Comparison of ENCODE assay signal across 37 cellular contexts in genomic region chr19:29871143-29871542, GRCh38. TPM values are rescaled to one million over a fixed set of nuclear protein-coding genes. Genes with fewer than 3 reads are reported as not detected.
DNase-seq lines count a peak whose midpoint lies in the region; ATAC-seq, FAIRE-seq and TF ChIP-seq lines count a peak whose summit lies in the region.
"Had no signal": no experiment of that assay in that cellular context is flagged by ENCODE, and none has a peak within 500 bp of the region (broad histone marks: within the 10 kb centered on the region; RNA-seq: fewer than 3 reads in every experiment).

No MANE protein-coding gene starts in this region.

- H4K20me1 ChIP-seq in neural progenitor cell (ENCODE audit: low read depth), result no peaks in the 10 kb centered on the region

- H3F3A ChIP-seq in neural progenitor cell (ENCODE audit: low read depth), result peaks cover 10% of the 10 kb centered on the region

- FAIRE-seq in small intestine (lab: Jason Lieb, UNC), result no peak
- FAIRE-seq: astrocyte, GM19239, H54, islet of Langerhans had no signal

- 22% methylated on average over 1 of the region's 2 CpGs; no CpG with 5 or more reads in 1 of the 2 experiments for WGBS in endodermal cell (ENCODE audit: insufficient coverage in 1 of 2, insufficient read length in 1 of 2), 2 experiments
- WGBS in small intestine, 3 donors, result 19 to 37% (median 20%) methylated on average over 2 of the region's 2 CpGs

- H3K36me3 ChIP-seq in endodermal cell (ENCODE audit: control insufficient read depth, insufficient read depth, low read length), result no peaks in the 10 kb centered on the region
- no peaks in the 10 kb centered on the region for H3K36me3 ChIP-seq in neural progenitor cell
- no peaks in the 10 kb centered on the region for H3K36me3 ChIP-seq in small intestine (ENCODE audit: control insufficient read depth in 2 of 2, insufficient read depth in 2 of 2, low read length in 2 of 2)
- H3K36me3 ChIP-seq: left lung, prostate gland, right lobe of liver, SJSA1, thyroid gland had no signal

- no peak for ATAC-seq in HG03159 (IDR thresholded peaks at IDR 0.05; ENCODE audit: unreplicated experiment)
- ATAC-seq in activated naive CD4-positive, alpha-beta T cell treated with anti-CD3 and anti-CD28 coated beads, Interleukin-2, amount 50 U/mL, for 72 hours, result no peak
- ATAC-seq: activated CD8-positive, alpha-beta T cell treated with anti-CD3 and anti-CD28 coated beads, Interleukin-2, amount 10 ng/mL, durations not matched to agents 7 days and 5 days; left lung; right lobe of liver had no signal

- no peak overlapping the region for H3K27ac ChIP-seq in endodermal cell (ENCODE audit: low read depth, low read length)
- H3K27ac ChIP-seq in neural progenitor cell, result no peak overlapping the region
- H3K27ac ChIP-seq in small intestine (ENCODE audit: low read depth in 1 of 2, low read length in 1 of 2), result no peak overlapping the region
- H3K27ac ChIP-seq: HL-60, left lung, prostate gland, right lobe of liver, SJSA1, thyroid gland had no signal

- peak overlapping the region; percentile 35 for H3K27ac Mint-ChIP-seq in endodermal cell
- no peak overlapping the region for H3K27ac Mint-ChIP-seq in neural progenitor cell
- H3K27ac Mint-ChIP-seq in activated naive CD4-positive, alpha-beta T cell treated with anti-CD3 and anti-CD28 coated beads, Interleukin-2, amount 50 U/mL, for 72 hours, result no peak overlapping the region
- H3K27ac Mint-ChIP-seq: activated CD8-positive, alpha-beta T cell treated with anti-CD3 and anti-CD28 coated beads, Interleukin-2, amount 10 ng/mL, durations not matched to agents 7 days and 5 days; activated naive CD8-positive, alpha-beta T cell treated with anti-CD3 and anti-CD28 coated beads, Interleukin-2, amount 10 ng/mL, durations not matched to agents 7 days and 5 days; activated T-helper 2 cell treated with anti-CD3 and anti-CD28 coated beads, Interferon-gamma antibody, Interleukin-2, Interleukin-4, amounts not matched to agents 10 μg/mL and 5 μg/mL and 100 μg/mL, durations not matched to agents 14 hours and 24 hours and 36 hours; B cell had no signal

- no peak for TF ChIP-seq CTCF in endodermal cell (conservative IDR thresholded peaks at IDR 0.05)
- TF ChIP-seq CTCF in neural progenitor cell (IDR thresholded peaks at IDR 0.05), result no peak

- H3K9me3 ChIP-seq in endodermal cell (ENCODE audit: control insufficient read depth, low read length) (peaks cover 4% of the 10 kb centered on the region), neural progenitor cell (ENCODE audit: low read depth) (no peaks in the 10 kb centered on the region), small intestine (ENCODE audit: control insufficient read depth, low read depth) (no peaks in the 10 kb centered on the region)
- H3K9me3 ChIP-seq: prostate gland, right lobe of liver, thyroid gland had no signal

- DNase-seq in ELF-1 (ENCODE audit: low read depth, low spot score) (peak; percentile 57), OCI-M2 (lab: John Stamatoyannopoulos, UW; ENCODE audit: unreplicated experiment) (peak; percentile 95), endodermal cell (no peak), neural progenitor cell (ENCODE audit: low spot score) (no peak), T-helper 2 cell (no peak), small intestine (no peak)
- DNase-seq in activated naive CD4-positive, alpha-beta T cell treated with anti-CD3 and anti-CD28 coated beads, Interleukin-2, amount 50 U/mL, for 72 hours (ENCODE audit: low spot score in 2 of 2), result no peak
- DNase-seq: ACHN; activated CD8-positive, alpha-beta T cell treated with anti-CD3 and anti-CD28 coated beads, Interleukin-2, amount 10 ng/mL, durations not matched to agents 7 days and 5 days; activated naive CD8-positive, alpha-beta T cell treated with anti-CD3 and anti-CD28 coated beads, Interleukin-2, amount 10 ng/mL, durations not matched to agents 7 days and 5 days; CD8-positive, alpha-beta memory T cell; cortex of kidney; DMS 273 treated with DMSO at 0.1 percent for 48 hours; effector memory CD4-positive, alpha-beta T cell; glutamatergic neuron; left lung; mesenchymal stem cell; MV-4-11; NCI-H1436; NCI-H2081 treated with DMSO at 0.1 percent for 48 hours; NCI-H345; NCI-H748 treated with DMSO at 0.1 percent for 48 hours; RPMI8226; stimulated activated CD4-positive, alpha-beta T cell treated with anti-CD3 and anti-CD28 coated beads, Interleukin-12 subunit alpha, Interleukin-12 subunit beta, amount 100 ng/mL, for 4 hours; stimulated activated CD4-positive, alpha-beta T cell treated with anti-CD3 and anti-CD28 coated beads, Interleukin-2, amount 100 ng/mL, for 48 hours; thyroid gland had no signal

- H3K9ac ChIP-seq in endodermal cell (ENCODE audit: extremely low read depth, low read length, poor library complexity, severe bottlenecking), result no peak overlapping the region
- no peak overlapping the region for H3K9ac ChIP-seq in neural progenitor cell

- no peaks in the 10 kb centered on the region for H3K79me2 ChIP-seq in neural progenitor cell (ENCODE audit: low read depth)

- H3K27me3 Mint-ChIP-seq in endodermal cell (ENCODE audit: insufficient read depth) (peaks cover 29% of the 10 kb centered on the region), neural progenitor cell (ENCODE audit: insufficient read depth, low read depth) (peaks cover 13% of the 10 kb centered on the region)

- H3K27me3 ChIP-seq in endodermal cell (ENCODE audit: control insufficient read depth, insufficient read depth, low read length, poor library complexity, severe bottlenecking) (peaks cover 8% of the 10 kb centered on the region), neural progenitor cell (peaks cover 41% of the 10 kb centered on the region), small intestine (ENCODE audit: control insufficient read depth in 2 of 2, insufficient read depth in 2 of 2, low read length in 2 of 2) (peaks cover 0 to 7% of the 10 kb centered on the region in 2 donors)
- H3K27me3 ChIP-seq: right lobe of liver, SJSA1, thyroid gland had no signal

- H3K4me3 Mint-ChIP-seq in endodermal cell, result no peak overlapping the region
- H3K4me3 Mint-ChIP-seq in neural progenitor cell, result peak overlapping the region; percentile 12
- H3K4me3 Mint-ChIP-seq: activated CD8-positive, alpha-beta T cell treated with anti-CD3 and anti-CD28 coated beads, Interleukin-2, amount 10 ng/mL, durations not matched to agents 7 days and 5 days had no signal

- H3K4me3 ChIP-seq in endodermal cell (ENCODE audit: low read length) (no peak overlapping the region), neural progenitor cell (no peak overlapping the region), small intestine (ENCODE audit: low read depth in 1 of 2, low read length in 2 of 2) (no peak overlapping the region)
- H3K4me3 ChIP-seq: left lung, prostate gland, right lobe of liver, SJSA1, thyroid gland had no signal

- H3K9me3 Mint-ChIP-seq in endodermal cell, result peaks cover 16% of the 10 kb centered on the region
- H3K9me3 Mint-ChIP-seq in neural progenitor cell, result no peaks in the 10 kb centered on the region
- peaks cover 10 to 13% of the 10 kb centered on the region in 2 donors for H3K9me3 Mint-ChIP-seq in activated naive CD4-positive, alpha-beta T cell treated with anti-CD3 and anti-CD28 coated beads, Interleukin-2, amount 50 U/mL, for 72 hours

- no peak overlapping the region for H2AFZ ChIP-seq in neural progenitor cell (replicated peaks)

- peaks cover 3% of the 10 kb centered on the region for H3K4me1 ChIP-seq in endodermal cell (ENCODE audit: control insufficient read depth, insufficient read depth, low read length)
- H3K4me1 ChIP-seq in neural progenitor cell, result no peaks in the 10 kb centered on the region
- no peaks in the 10 kb centered on the region for H3K4me1 ChIP-seq in small intestine (ENCODE audit: control insufficient read depth in 2 of 2, insufficient read depth in 1 of 2, low read depth in 1 of 2, low read length in 1 of 2)

- no peak overlapping the region for H3K4me2 ChIP-seq in neural progenitor cell

- no peaks in the 10 kb centered on the region for H3K36me3 Mint-ChIP-seq in endodermal cell (ENCODE audit: low read depth)
- H3K36me3 Mint-ChIP-seq in neural progenitor cell, result no peaks in the 10 kb centered on the region
- H3K36me3 Mint-ChIP-seq in activated naive CD4-positive, alpha-beta T cell treated with anti-CD3 and anti-CD28 coated beads, Interleukin-2, amount 50 U/mL, for 72 hours, result peaks cover 12 to 13% of the 10 kb centered on the region in 2 donors
- H3K36me3 Mint-ChIP-seq: CD8-positive, alpha-beta memory T cell had no signal

- H3K4me1 Mint-ChIP-seq in endodermal cell, result peaks cover 9% of the 10 kb centered on the region
- H3K4me1 Mint-ChIP-seq in neural progenitor cell, result peaks cover 10% of the 10 kb centered on the region

RNA-seq across cellular contexts. Expression of gene CCNE1, which starts 59.4 kb away (rescaled TPM):
- total RNA-seq in endodermal cell (10 to 100 TPM; 33.3 to 34.9 TPM), neural progenitor cell (ENCODE audit: low replicate concordance) (31.4 and 34.5 TPM in 2 replicates)
- polyA plus RNA-seq in endodermal cell (2013, experiment 1 of 2), result 16.2 TPM
- 15.1 TPM for polyA plus RNA-seq in endodermal cell (2013, experiment 2 of 2)
- polyA plus RNA-seq in small intestine, result 1 to 10 TPM; 2.5 to 5.7 (median 3.5) TPM
- 10 to 100 TPM; 43.5 to 48.6 TPM for total RNA-seq in activated naive CD4-positive, alpha-beta T cell treated with anti-CD3 and anti-CD28 coated beads, Interleukin-2, amount 50 U/mL, for 72 hours

Comparison
In these comparisons a context has a peak if more than half of its experiments do, and no peak if none do; other contexts are left out.
1. DNase-seq: peak in ELF-1 (single experiment) and OCI-M2 (single experiment); none in endodermal cell (single experiment), neural progenitor cell (single experiment), T-helper 2 cell (0 of 5), small intestine (single experiment) and activated naive CD4-positive, alpha-beta T cell treated with anti-CD3 and anti-CD28 coated beads, Interleukin-2, amount 50 U/mL, for 72 hours (0 of 2).